Comparison of ENCODE assay signal across 1 cellular context in the genomic region with DNA sequence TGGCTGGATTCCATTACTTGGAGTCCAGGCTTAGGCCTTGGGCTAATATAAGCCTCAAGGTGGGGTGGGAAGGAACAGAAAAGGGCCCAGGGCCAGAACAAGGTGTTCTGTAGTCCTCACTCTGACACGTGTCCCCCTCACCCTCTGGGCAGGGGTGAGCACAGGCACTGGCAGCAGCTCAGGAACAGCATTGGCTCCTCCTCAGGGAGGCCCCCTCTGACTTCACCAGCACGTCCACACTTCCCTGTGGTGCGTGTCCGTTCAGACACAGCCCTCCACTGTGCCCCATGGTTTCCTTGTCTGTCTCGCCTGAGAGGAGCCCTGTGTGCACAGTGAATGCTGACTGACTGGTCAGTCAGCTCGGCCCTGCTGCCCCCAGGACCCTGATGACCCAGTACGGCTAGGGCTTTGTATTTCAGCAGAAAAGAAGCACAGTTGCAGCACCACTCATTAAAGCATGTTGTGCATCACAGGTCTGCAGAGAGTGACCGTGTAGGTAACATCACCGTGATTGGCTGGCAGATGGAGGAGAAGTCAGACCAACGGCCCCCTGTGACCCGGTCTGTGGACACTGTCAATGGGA.
TF ChIP-seq lines count a peak whose summit lies in the region.

No MANE protein-coding gene starts in this region.

TF ChIP-seq in GM23338, 12 proteins besides CTCF, POLR2A, EP300 and RAD21:
- TF ChIP-seq, protein P1, sequence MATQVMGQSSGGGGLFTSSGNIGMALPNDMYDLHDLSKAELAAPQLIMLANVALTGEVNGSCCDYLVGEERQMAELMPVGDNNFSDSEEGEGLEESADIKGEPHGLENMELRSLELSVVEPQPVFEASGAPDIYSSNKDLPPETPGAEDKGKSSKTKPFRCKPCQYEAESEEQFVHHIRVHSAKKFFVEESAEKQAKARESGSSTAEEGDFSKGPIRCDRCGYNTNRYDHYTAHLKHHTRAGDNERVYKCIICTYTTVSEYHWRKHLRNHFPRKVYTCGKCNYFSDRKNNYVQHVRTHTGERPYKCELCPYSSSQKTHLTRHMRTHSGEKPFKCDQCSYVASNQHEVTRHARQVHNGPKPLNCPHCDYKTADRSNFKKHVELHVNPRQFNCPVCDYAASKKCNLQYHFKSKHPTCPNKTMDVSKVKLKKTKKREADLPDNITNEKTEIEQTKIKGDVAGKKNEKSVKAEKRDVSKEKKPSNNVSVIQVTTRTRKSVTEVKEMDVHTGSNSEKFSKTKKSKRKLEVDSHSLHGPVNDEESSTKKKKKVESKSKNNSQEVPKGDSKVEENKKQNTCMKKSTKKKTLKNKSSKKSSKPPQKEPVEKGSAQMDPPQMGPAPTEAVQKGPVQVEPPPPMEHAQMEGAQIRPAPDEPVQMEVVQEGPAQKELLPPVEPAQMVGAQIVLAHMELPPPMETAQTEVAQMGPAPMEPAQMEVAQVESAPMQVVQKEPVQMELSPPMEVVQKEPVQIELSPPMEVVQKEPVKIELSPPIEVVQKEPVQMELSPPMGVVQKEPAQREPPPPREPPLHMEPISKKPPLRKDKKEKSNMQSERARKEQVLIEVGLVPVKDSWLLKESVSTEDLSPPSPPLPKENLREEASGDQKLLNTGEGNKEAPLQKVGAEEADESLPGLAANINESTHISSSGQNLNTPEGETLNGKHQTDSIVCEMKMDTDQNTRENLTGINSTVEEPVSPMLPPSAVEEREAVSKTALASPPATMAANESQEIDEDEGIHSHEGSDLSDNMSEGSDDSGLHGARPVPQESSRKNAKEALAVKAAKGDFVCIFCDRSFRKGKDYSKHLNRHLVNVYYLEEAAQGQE (IDR thresholded peaks at IDR 0.05; ENCODE audit: unreplicated experiment) = no peak
- TF ChIP-seq EZH2phosphoT487 (IDR thresholded peaks at IDR 0.05; ENCODE audit: unreplicated experiment) (no peak), EZH2 (IDR thresholded peaks at IDR 0.05; ENCODE audit: low read depth, unreplicated experiment) (no peak), NANOG (IDR thresholded peaks at IDR 0.05; ENCODE audit: borderline replicate concordance) (no peak), CREB1 (CRISPR knock-in tag; IDR thresholded peaks at IDR 0.05; ENCODE audit: low read depth) (no peak), ZNF331 (CRISPR knock-in tag; IDR thresholded peaks at IDR 0.05; ENCODE audit: low read depth) (no peak), STAT1 (IDR thresholded peaks at IDR 0.05; ENCODE audit: unreplicated experiment) (no peak), JUNB (IDR thresholded peaks at IDR 0.05; ENCODE audit: unreplicated experiment) (no peak), POLR2AphosphoS5 (IDR thresholded peaks at IDR 0.05; ENCODE audit: low read depth) (no peak), ZNF114 (CRISPR knock-in tag; IDR thresholded peaks at IDR 0.05) (no peak)
- TF ChIP-seq, protein P2, sequence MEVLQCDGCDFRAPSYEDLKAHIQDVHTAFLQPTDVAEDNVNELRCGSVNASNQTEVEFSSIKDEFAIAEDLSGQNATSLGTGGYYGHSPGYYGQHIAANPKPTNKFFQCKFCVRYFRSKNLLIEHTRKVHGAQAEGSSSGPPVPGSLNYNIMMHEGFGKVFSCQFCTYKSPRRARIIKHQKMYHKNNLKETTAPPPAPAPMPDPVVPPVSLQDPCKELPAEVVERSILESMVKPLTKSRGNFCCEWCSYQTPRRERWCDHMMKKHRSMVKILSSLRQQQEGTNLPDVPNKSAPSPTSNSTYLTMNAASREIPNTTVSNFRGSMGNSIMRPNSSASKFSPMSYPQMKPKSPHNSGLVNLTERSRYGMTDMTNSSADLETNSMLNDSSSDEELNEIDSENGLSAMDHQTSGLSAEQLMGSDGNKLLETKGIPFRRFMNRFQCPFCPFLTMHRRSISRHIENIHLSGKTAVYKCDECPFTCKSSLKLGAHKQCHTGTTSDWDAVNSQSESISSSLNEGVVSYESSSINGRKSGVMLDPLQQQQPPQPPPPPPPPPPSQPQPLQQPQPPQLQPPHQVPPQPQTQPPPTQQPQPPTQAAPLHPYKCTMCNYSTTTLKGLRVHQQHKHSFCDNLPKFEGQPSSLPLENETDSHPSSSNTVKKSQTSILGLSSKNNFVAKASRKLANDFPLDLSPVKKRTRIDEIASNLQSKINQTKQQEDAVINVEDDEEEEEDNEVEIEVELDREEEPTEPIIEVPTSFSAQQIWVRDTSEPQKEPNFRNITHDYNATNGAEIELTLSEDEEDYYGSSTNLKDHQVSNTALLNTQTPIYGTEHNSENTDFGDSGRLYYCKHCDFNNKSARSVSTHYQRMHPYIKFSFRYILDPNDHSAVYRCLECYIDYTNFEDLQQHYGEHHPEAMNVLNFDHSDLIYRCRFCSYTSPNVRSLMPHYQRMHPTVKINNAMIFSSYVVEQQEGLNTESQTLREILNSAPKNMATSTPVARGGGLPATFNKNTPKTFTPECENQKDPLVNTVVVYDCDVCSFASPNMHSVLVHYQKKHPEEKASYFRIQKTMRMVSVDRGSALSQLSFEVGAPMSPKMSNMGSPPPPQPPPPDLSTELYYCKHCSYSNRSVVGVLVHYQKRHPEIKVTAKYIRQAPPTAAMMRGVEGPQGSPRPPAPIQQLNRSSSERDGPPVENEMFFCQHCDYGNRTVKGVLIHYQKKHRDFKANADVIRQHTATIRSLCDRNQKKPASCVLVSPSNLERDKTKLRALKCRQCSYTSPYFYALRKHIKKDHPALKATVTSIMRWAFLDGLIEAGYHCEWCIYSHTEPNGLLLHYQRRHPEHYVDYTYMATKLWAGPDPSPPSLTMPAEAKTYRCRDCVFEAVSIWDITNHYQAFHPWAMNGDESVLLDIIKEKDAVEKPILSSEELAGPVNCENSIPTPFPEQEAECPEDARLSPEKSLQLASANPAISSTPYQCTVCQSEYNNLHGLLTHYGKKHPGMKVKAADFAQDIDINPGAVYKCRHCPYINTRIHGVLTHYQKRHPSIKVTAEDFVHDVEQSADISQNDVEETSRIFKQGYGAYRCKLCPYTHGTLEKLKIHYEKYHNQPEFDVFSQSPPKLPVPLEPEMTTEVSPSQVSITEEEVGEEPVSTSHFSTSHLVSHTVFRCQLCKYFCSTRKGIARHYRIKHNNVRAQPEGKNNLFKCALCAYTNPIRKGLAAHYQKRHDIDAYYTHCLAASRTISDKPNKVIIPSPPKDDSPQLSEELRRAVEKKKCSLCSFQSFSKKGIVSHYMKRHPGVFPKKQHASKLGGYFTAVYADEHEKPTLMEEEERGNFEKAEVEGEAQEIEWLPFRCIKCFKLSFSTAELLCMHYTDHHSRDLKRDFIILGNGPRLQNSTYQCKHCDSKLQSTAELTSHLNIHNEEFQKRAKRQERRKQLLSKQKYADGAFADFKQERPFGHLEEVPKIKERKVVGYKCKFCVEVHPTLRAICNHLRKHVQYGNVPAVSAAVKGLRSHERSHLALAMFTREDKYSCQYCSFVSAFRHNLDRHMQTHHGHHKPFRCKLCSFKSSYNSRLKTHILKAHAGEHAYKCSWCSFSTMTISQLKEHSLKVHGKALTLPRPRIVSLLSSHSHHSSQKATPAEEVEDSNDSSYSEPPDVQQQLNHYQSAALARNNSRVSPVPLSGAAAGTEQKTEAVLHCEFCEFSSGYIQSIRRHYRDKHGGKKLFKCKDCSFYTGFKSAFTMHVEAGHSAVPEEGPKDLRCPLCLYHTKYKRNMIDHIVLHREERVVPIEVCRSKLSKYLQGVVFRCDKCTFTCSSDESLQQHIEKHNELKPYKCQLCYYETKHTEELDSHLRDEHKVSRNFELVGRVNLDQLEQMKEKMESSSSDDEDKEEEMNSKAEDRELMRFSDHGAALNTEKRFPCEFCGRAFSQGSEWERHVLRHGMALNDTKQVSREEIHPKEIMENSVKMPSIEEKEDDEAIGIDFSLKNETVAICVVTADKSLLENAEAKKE (CRISPR knock-in tag; IDR thresholded peaks at IDR 0.05) = no peak
- TF ChIP-seq, protein P3, sequence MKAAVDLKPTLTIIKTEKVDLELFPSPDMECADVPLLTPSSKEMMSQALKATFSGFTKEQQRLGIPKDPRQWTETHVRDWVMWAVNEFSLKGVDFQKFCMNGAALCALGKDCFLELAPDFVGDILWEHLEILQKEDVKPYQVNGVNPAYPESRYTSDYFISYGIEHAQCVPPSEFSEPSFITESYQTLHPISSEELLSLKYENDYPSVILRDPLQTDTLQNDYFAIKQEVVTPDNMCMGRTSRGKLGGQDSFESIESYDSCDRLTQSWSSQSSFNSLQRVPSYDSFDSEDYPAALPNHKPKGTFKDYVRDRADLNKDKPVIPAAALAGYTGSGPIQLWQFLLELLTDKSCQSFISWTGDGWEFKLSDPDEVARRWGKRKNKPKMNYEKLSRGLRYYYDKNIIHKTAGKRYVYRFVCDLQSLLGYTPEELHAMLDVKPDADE (IDR thresholded peaks at IDR 0.05) = no peak
